Comparison of ENCODE assay signal across 8 cellular contexts in the genomic region with DNA sequence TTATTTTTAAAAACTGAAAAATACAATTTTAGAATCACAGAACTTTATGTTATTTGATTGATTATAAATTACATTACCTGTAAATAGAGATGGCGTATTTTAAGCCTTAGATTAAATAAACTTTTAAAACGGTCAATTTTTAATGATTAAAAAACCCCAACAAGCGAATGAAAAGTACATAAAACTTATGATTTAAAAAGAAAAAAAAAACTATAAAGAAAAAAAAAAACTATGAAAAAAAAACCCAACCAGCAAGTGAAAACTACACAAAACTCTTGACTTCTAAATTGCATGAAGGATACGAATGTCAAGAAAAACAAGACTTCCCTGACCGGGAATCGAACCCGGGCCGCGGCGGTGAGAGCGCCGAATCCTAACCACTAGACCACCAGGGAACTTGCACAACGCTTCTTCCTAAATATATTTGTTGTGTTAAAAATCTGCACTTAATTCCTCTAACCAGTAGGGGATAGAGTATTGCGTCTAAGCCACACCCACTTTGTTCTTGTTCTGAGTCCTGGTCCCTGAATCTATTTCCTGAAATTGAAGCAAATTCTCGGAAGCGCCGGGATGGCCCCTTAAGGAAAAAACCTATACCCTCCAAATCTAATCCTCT. TPM values are rescaled to one million over a fixed set of nuclear protein-coding genes. Genes with fewer than 3 reads are reported as not detected.
DNase-seq lines count a peak whose midpoint lies in the region; ATAC-seq lines count a peak whose summit lies in the region.

No MANE protein-coding gene starts in this region.

- H3K4me3 Mint-ChIP-seq in CD4-positive, CD25-positive, alpha-beta regulatory T cell = no peak overlapping the region
- H3K4me3 Mint-ChIP-seq in activated CD8-positive, alpha-beta T cell treated with anti-CD3 and anti-CD28 coated beads, Interleukin-2, amount 10 ng/mL, durations not matched to agents 7 days and 5 days = no peak overlapping the region
- H3K4me3 Mint-ChIP-seq in effector memory CD8-positive, alpha-beta T cell = no peak overlapping the region

- H3K27me3 Mint-ChIP-seq in CD4-positive, CD25-positive, alpha-beta regulatory T cell = peaks cover 19% of the 10 kb centered on the region
- H3K27me3 Mint-ChIP-seq in activated CD8-positive, alpha-beta T cell treated with anti-CD3 and anti-CD28 coated beads, Interleukin-2, amount 10 ng/mL, durations not matched to agents 7 days and 5 days (ENCODE audit: low read depth) = peaks cover 22% of the 10 kb centered on the region
- H3K27me3 Mint-ChIP-seq in effector memory CD8-positive, alpha-beta T cell = no peaks in the 10 kb centered on the region

- H3K9me3 ChIP-seq in CD4-positive, CD25-positive, alpha-beta regulatory T cell (ENCODE audit: control insufficient read depth in 2 of 2, low read length in 2 of 2) = no peaks in the 10 kb centered on the region

- DNase-seq in CD4-positive, CD25-positive, alpha-beta regulatory T cell = peak; percentile 76 to 93 (median 91)
- DNase-seq in NCI-H82 (lab: John Stamatoyannopoulos, UW) = peak; percentile 99
- DNase-seq in activated CD8-positive, alpha-beta T cell treated with anti-CD3 and anti-CD28 coated beads, Interleukin-2, amount 10 ng/mL, durations not matched to agents 7 days and 5 days = peak; percentile 86
- DNase-seq in effector memory CD8-positive, alpha-beta T cell = peak; percentile 86 to 93 (median 88)
- DNase-seq in medulla oblongata (ENCODE audit: extremely low spot score) = peak; percentile 97
- DNase-seq in stimulated activated CD4-positive, alpha-beta T cell treated with anti-CD3 and anti-CD28 coated beads, TNF-alpha, amount 100 ng/mL, for 4 hours (ENCODE audit: low read depth in 3 of 3) = peak; percentile 74 to 86 (median 77)

- peak overlapping the region; percentile 100 for H3K4me3 ChIP-seq in CD4-positive, CD25-positive, alpha-beta regulatory T cell (ENCODE audit: low read depth, low read length)

- H3K36me3 Mint-ChIP-seq in CD4-positive, CD25-positive, alpha-beta regulatory T cell = peaks cover 3% of the 10 kb centered on the region
- peaks cover 2% of the 10 kb centered on the region for H3K36me3 Mint-ChIP-seq in activated CD8-positive, alpha-beta T cell treated with anti-CD3 and anti-CD28 coated beads, Interleukin-2, amount 10 ng/mL, durations not matched to agents 7 days and 5 days (ENCODE audit: low read depth)
- H3K36me3 Mint-ChIP-seq in effector memory CD8-positive, alpha-beta T cell (ENCODE audit: insufficient read depth) = peaks cover 5% of the 10 kb centered on the region

- CTCF ChIA-PET in activated CD8-positive, alpha-beta T cell treated with anti-CD3 and anti-CD28 coated beads, Interleukin-2, amount 10 ng/mL, durations not matched to agents 7 days and 5 days (lab: Charles Lee) = interaction anchor here (0.7 to 5.4 kb wide), 12 partner anchors 11 to 475 kb away, joined by 3 to 122 read pairs (median 8); partner anchors contain the start of genes HINT3 and NCOA7

- H3K27me3 ChIP-seq in CD4-positive, CD25-positive, alpha-beta regulatory T cell (ENCODE audit: control insufficient read depth, insufficient read depth, low read length) = peaks cover under 1% of the 10 kb centered on the region

- H3K9me3 Mint-ChIP-seq in CD4-positive, CD25-positive, alpha-beta regulatory T cell = peaks cover 0 to 2% (median 0%) of the 10 kb centered on the region in 7 donors
- no peaks in the 10 kb centered on the region for H3K9me3 Mint-ChIP-seq in activated CD8-positive, alpha-beta T cell treated with anti-CD3 and anti-CD28 coated beads, Interleukin-2, amount 10 ng/mL, durations not matched to agents 7 days and 5 days (ENCODE audit: insufficient read depth)
- no peaks in the 10 kb centered on the region for H3K9me3 Mint-ChIP-seq in effector memory CD8-positive, alpha-beta T cell

- H3K27ac ChIP-seq in CD4-positive, CD25-positive, alpha-beta regulatory T cell (ENCODE audit: insufficient read depth, low read length, poor library complexity, severe bottlenecking) = peak overlapping the region; percentile 88

- POLR2A ChIA-PET in activated CD8-positive, alpha-beta T cell treated with anti-CD3 and anti-CD28 coated beads, Interleukin-2, amount 10 ng/mL, durations not matched to agents 7 days and 5 days (lab: Charles Lee) = interaction anchor here (0.5 to 4.7 kb wide), 8 partner anchors 10 to 479 kb away, joined by 3 to 186 read pairs (median 12); partner anchors contain the start of genes HDDC2, HINT3, NCOA7 and TRMT11

- ATAC-seq in CD4-positive, CD25-positive, alpha-beta regulatory T cell (ENCODE audit: low read depth in 2 of 2) = peak; percentile 78 to 80
- peak; percentile 78 for ATAC-seq in GM19455 (IDR thresholded peaks at IDR 0.05; ENCODE audit: unreplicated experiment)
- ATAC-seq in HG03575 (IDR thresholded peaks at IDR 0.05; ENCODE audit: extremely low read depth, insufficient number of reproducible peaks, low FRiP score, unreplicated experiment) = peak; percentile 67
- peak; percentile 82 for ATAC-seq in activated CD8-positive, alpha-beta T cell treated with anti-CD3 and anti-CD28 coated beads, Interleukin-2, amount 10 ng/mL, durations not matched to agents 7 days and 5 days
- ATAC-seq in effector memory CD8-positive, alpha-beta T cell (replicated peaks) = peak; percentile 79

- peaks cover 12% of the 10 kb centered on the region for H3K4me1 ChIP-seq in CD4-positive, CD25-positive, alpha-beta regulatory T cell (ENCODE audit: control insufficient read depth, insufficient read depth, low read length, poor library complexity, severe bottlenecking)

- H3K27ac Mint-ChIP-seq in CD4-positive, CD25-positive, alpha-beta regulatory T cell = no peak overlapping the region
- no peak overlapping the region for H3K27ac Mint-ChIP-seq in activated CD8-positive, alpha-beta T cell treated with anti-CD3 and anti-CD28 coated beads, Interleukin-2, amount 10 ng/mL, durations not matched to agents 7 days and 5 days
- no peak overlapping the region for H3K27ac Mint-ChIP-seq in effector memory CD8-positive, alpha-beta T cell

- no peaks in the 10 kb centered on the region for H3K36me3 ChIP-seq in CD4-positive, CD25-positive, alpha-beta regulatory T cell (ENCODE audit: control insufficient read depth, insufficient read depth, low read length)

- H3K4me1 Mint-ChIP-seq in CD4-positive, CD25-positive, alpha-beta regulatory T cell = peaks cover 5 to 26% (median 13%) of the 10 kb centered on the region in 4 donors
- peaks cover 11% of the 10 kb centered on the region for H3K4me1 Mint-ChIP-seq in activated CD8-positive, alpha-beta T cell treated with anti-CD3 and anti-CD28 coated beads, Interleukin-2, amount 10 ng/mL, durations not matched to agents 7 days and 5 days (ENCODE audit: low read depth)
- peaks cover 0 to 2% of the 10 kb centered on the region in 2 donors for H3K4me1 Mint-ChIP-seq in effector memory CD8-positive, alpha-beta T cell (ENCODE audit: low read depth in 2 of 2)

RNA-seq across cellular contexts. Expression of gene NCOA7, which starts 10.7 kb away (rescaled TPM):
- 41.9 TPM for total RNA-seq in CD4-positive, CD25-positive, alpha-beta regulatory T cell
- polyA plus RNA-seq in CD4-positive, CD25-positive, alpha-beta regulatory T cell = 10 to 100 TPM; 12.6 to 16.5 (median 13.9) TPM
- 10 to 100 TPM; 27.8 to 31.7 TPM for total RNA-seq in activated CD8-positive, alpha-beta T cell treated with anti-CD3 and anti-CD28 coated beads, Interleukin-2, amount 10 ng/mL, durations not matched to agents 7 days and 5 days

RNA-seq across cellular contexts. Expression of gene HEY2, which starts 30.6 kb away (rescaled TPM):
- total RNA-seq in CD4-positive, CD25-positive, alpha-beta regulatory T cell = not detected
- polyA plus RNA-seq in CD4-positive, CD25-positive, alpha-beta regulatory T cell = under 1 TPM in 3 of 4 donors, not detected in 1; 0.34 to 0.39 (median 0.38) TPM
- not detected for total RNA-seq in activated CD8-positive, alpha-beta T cell treated with anti-CD3 and anti-CD28 coated beads, Interleukin-2, amount 10 ng/mL, durations not matched to agents 7 days and 5 days

Comparison
In these comparisons a context has a peak if more than half of its experiments do, and no peak if none do; other contexts are left out.
1. Peak in every context shown above with its lines: DNase-seq, ATAC-seq, H3K4me3 ChIP-seq and H3K27ac ChIP-seq.